In the genomic region with DNA sequence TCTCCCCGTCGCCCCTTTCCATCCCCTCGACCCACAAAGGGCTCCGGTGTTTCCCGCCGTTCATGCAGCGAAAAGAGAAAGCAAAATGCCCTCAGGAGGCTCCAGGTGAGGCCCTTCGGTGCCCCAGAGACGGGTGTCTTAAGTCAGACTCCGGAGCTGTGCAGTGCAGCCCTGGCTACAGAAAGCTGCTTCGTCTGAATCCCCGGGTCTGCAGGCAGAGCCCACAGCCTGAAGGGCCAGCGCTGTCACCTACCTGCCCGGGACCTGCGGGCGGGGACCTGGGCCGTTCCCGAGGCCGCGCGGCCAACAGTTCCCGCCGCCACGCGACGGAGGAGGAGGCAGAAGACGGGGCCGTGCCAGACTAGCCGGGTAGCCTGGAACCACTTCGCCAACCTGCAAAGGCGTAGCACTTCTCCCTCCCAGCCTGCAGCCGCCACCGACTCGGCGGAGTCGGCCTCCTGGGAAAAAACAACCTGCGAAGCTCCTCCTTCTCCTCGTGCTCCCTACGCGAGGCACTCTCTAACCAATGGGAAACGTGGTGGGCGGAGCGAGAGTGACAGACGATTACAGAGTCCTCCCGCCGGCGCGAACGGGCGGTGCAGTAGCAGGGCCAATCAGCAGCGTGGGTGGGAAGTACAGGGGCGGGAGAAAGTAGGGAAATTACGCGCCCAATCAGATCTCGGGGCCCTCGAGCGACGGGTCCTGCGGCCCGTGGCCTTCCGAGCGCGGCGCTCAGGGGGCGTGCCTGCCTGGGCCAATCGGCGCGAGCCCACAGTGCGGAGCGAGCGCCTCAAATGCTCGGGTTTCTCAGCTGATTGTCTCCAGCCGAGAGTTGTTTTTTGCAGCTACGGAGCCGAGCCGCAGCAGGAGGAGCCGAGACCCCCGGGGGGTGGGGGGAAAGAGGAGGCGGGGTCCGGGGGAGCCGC, we compare ENCODE assay signal across 8 cellular contexts. TPM values are rescaled to one million over a fixed set of nuclear protein-coding genes. Genes with fewer than 3 reads are reported as not detected.
DNase-seq lines count a peak whose midpoint lies in the region; ATAC-seq and TF ChIP-seq lines count a peak whose summit lies in the region.

A gene with protein sequence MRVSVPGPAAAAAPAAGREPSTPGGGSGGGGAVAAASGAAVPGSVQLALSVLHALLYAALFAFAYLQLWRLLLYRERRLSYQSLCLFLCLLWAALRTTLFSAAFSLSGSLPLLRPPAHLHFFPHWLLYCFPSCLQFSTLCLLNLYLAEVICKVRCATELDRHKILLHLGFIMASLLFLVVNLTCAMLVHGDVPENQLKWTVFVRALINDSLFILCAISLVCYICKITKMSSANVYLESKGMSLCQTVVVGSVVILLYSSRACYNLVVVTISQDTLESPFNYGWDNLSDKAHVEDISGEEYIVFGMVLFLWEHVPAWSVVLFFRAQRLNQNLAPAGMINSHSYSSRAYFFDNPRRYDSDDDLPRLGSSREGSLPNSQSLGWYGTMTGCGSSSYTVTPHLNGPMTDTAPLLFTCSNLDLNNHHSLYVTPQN (plus strand): TSS at position 774 of the 926 bp plus-strand sequence. CDS start 312 bp downstream, outside the sequence.
A gene with protein sequence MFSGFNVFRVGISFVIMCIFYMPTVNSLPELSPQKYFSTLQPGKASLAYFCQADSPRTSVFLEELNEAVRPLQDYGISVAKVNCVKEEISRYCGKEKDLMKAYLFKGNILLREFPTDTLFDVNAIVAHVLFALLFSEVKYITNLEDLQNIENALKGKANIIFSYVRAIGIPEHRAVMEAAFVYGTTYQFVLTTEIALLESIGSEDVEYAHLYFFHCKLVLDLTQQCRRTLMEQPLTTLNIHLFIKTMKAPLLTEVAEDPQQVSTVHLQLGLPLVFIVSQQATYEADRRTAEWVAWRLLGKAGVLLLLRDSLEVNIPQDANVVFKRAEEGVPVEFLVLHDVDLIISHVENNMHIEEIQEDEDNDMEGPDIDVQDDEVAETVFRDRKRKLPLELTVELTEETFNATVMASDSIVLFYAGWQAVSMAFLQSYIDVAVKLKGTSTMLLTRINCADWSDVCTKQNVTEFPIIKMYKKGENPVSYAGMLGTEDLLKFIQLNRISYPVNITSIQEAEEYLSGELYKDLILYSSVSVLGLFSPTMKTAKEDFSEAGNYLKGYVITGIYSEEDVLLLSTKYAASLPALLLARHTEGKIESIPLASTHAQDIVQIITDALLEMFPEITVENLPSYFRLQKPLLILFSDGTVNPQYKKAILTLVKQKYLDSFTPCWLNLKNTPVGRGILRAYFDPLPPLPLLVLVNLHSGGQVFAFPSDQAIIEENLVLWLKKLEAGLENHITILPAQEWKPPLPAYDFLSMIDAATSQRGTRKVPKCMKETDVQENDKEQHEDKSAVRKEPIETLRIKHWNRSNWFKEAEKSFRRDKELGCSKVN (minus strand): TSS at position 443 of the 926 bp plus-strand sequence. CDS start 8,948 bp downstream, outside the sequence.

- H3K9me3 Mint-ChIP-seq in nephron, result no peaks in the 10 kb centered on the region

- H3K27ac Mint-ChIP-seq in nephron, result peak within 1 kb of the TSS; percentile 82 to 91 (median 85)

- peak within 1 kb of the TSS; percentile 70 for H3K4me3 ChIP-seq in HAP-1
- H3K4me3 ChIP-seq in MG63, result peak within 1 kb of the TSS; percentile 70

- H3K36me3 Mint-ChIP-seq in nephron (ENCODE audit: low read depth), result no peaks in the 10 kb centered on the region

- in situ Hi-C loops in G401 (cut with HindIII; ENCODE audit: low sequenced_read_pairs), result loop anchor here (10.0 kb wide), 1 partner anchor 82 kb away; no protein-coding TSS in a partner anchor
- in situ Hi-C loops in HAP-1 (cut with MboI; ENCODE audit: low sequenced_read_pairs), result no loop called here

- H3K4me1 Mint-ChIP-seq in nephron, result peaks cover 21% of the 10 kb centered on the region

- no peaks in the 10 kb centered on the region for H3K27me3 ChIP-seq in HAP-1 (ENCODE audit: low read depth)
- no peaks in the 10 kb centered on the region for H3K27me3 ChIP-seq in MG63

- no peaks in the 10 kb centered on the region for H3K36me3 ChIP-seq in HAP-1 (replicated peaks)
- H3K36me3 ChIP-seq in MG63, result no peaks in the 10 kb centered on the region

- H3K27me3 Mint-ChIP-seq in nephron (ENCODE audit: low read depth), result no peaks in the 10 kb centered on the region

- ATAC-seq in stimulated activated naive CD8-positive, alpha-beta T cell treated with anti-CD3 and anti-CD28 coated beads, Interleukin-15, Interleukin-2, amounts not matched to agents 100 U/mL and 50 U/mL, for 24 hours, result peak; percentile 96

- H3K4me3 Mint-ChIP-seq in nephron, result peak within 1 kb of the TSS; percentile 97 to 99 (median 98)

- TF ChIP-seq CTCF in nephron (IDR thresholded peaks at IDR 0.05; ENCODE audit: unreplicated experiment in 3 of 3), result no peak

- peaks cover 10% of the 10 kb centered on the region for H3K4me1 ChIP-seq in HAP-1

- DNase-seq in G401 (ENCODE audit: low spot score), result peak; percentile 100
- DNase-seq in HAP-1 (ENCODE audit: low spot score in 2 of 2), result peak; percentile 99 to 100
- peak; percentile 98 for DNase-seq in MG63
- DNase-seq in SHP77 (lab: John Stamatoyannopoulos, UW), result peak; percentile 99 to 100
- peak; percentile 92 for DNase-seq in activated gamma-delta T cell (lab: John Stamatoyannopoulos, UW)
- DNase-seq in fibroblast of the conjunctiva (ENCODE audit: low read depth), result peak; percentile 98
- peak; percentile 99 for DNase-seq in stimulated activated naive CD8-positive, alpha-beta T cell treated with anti-CD3 and anti-CD28 coated beads, Interleukin-15, Interleukin-2, amounts not matched to agents 100 U/mL and 50 U/mL, for 24 hours

- H3K9me3 ChIP-seq in HAP-1 (no peaks in the 10 kb centered on the region), MG63 (no peaks in the 10 kb centered on the region)

RNA-seq across cellular contexts. Expression of the first gene that starts in this region (rescaled TPM):
- 2.5 and 7.8 TPM in 2 replicates for total RNA-seq in G401 (2014; rRNA removed; shearing (Covaris generic))
- 0.81 and 1.1 TPM in 2 replicates for total RNA-seq in MG63 (2014; rRNA removed; shearing (Covaris generic); ENCODE audit: low replicate concordance)

RNA-seq across cellular contexts. Expression of the second gene that starts in this region (rescaled TPM):
- total RNA-seq in G401 (2014; rRNA removed; shearing (Covaris generic)), result 10.8 and 17.1 TPM in 2 replicates
- total RNA-seq in MG63 (2014; rRNA removed; shearing (Covaris generic); ENCODE audit: low replicate concordance), result 0.37 and 1.9 TPM in 2 replicates

Comparison
In these comparisons a context has a peak if more than half of its experiments do, and no peak if none do; other contexts are left out.
1. Peak in every context shown above with its lines: DNase-seq, ATAC-seq and H3K4me3 ChIP-seq.